ENCODE assay signal across 8 cellular contexts in the genomic region with DNA sequence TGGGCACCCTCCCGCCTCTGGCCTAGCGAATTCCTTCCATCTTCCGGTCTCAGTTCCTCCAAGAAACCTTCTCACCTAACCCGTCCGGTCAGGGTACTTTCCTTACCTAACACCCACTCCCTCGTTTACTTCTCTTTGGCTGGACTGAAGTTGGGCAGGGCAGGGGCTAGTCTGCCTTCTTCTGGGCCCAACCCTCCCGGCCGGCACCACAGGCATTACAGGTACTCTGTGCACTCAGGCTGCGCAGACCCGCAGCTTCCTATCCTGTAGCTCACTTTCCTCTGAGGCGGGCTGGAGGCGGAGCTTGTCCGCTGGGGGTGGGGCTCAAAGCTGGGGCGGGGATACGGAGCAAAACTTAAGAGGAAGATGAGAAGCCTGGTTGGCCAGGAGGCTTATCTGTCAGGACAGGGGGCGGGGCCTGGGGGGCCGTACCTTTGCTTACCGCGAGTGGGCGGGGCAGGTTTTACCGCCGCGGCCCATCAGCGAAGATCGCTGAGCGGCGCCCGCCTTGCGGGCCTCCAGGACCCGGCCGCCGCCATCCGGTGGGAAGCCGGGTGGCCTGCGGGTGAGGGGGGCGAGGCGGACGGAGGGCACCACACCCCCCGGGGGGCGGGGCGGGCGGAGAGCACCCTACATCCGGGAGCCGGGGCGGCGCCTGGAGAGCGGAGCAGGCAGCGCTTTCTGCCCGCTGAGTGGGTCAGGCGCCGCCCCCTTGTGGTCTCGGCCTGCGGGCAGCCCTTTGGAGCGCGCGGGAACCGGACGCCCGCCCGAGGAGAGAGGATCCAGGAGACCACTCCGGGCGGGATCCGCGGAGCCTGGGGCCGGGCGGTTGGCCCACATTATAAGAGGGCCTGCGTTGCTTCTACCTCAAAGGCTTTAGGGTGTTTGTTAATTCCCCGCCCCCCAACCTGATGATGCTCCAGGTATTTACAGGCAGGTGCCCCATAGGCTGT. TPM values are rescaled to one million over a fixed set of nuclear protein-coding genes. Genes with fewer than 3 reads are reported as not detected.
DNase-seq lines count a peak whose midpoint lies in the region; ATAC-seq and TF ChIP-seq lines count a peak whose summit lies in the region.

No MANE protein-coding gene starts in this region.

- H3K36me3 ChIP-seq in OCI-LY1 (ENCODE audit: insufficient read depth, low read length) (no peaks in the 10 kb centered on the region), mucosa of descending colon (ENCODE audit: low read depth) (no peaks in the 10 kb centered on the region)

- TF ChIP-seq CTCF in OCI-LY1 (IDR thresholded peaks at IDR 0.05; ENCODE audit: low read length): no peak; the same call in 1 of the 2 replicates
- TF ChIP-seq CTCF in epithelial cell of proximal tubule (conservative IDR thresholded peaks at IDR 0.05; ENCODE audit: low read depth, low read length): peak; percentile 44
- TF ChIP-seq CTCF in mucosa of descending colon (IDR thresholded peaks at IDR 0.05): peak; percentile 37

- intact Hi-C loops in mucosa of descending colon (cut with DNase I, micrococcal nuclease): no loop called here

- peak overlapping the region; percentile 50 for H3K9ac ChIP-seq in OCI-LY1 (ENCODE audit: low read length)

- H3K4me3 ChIP-seq in OCI-LY1 (ENCODE audit: low read depth, low read length, poor library complexity, severe bottlenecking) (peak overlapping the region; percentile 63), epithelial cell of proximal tubule (ENCODE audit: low read depth, low read length) (peak overlapping the region; percentile 84), mucosa of descending colon (peak overlapping the region; percentile 25)

- peaks cover 10% of the 10 kb centered on the region for H3K4me1 ChIP-seq in OCI-LY1 (ENCODE audit: insufficient read depth, low read length, severe bottlenecking)
- H3K4me1 ChIP-seq in mucosa of descending colon (ENCODE audit: low read depth): peaks cover 5% of the 10 kb centered on the region

- H3K79me2 ChIP-seq in OCI-LY1 (ENCODE audit: insufficient read depth, low read length): no peaks in the 10 kb centered on the region

- ATAC-seq in GM21515 (IDR thresholded peaks at IDR 0.05; ENCODE audit: unreplicated experiment): peak; percentile 96
- peak; percentile 98 for ATAC-seq in mucosa of descending colon

- DNase-seq in DMS 273 (lab: John Stamatoyannopoulos, UW; ENCODE audit: unreplicated experiment): peak; percentile 98
- peak; percentile 61 for DNase-seq in HuH-7.5 (ENCODE audit: low spot score)
- DNase-seq in activated T-cell treated with anti-CD3 and anti-CD28 coated beads for 24 hours (ENCODE audit: low read depth): peak; percentile 97
- DNase-seq in epithelial cell of proximal tubule (ENCODE audit: low read depth): peak; percentile 72
- peak; percentile 99 to 100 (median 99) for DNase-seq in mucosa of descending colon
- DNase-seq in stimulated activated CD8-positive, alpha-beta memory T cell treated with anti-CD3 and anti-CD28 coated beads, Interleukin-4, amount 100 ng/mL, for 1 hour (ENCODE audit: low read depth in 2 of 2, low spot score in 1 of 2): peak; percentile 94 to 97

- H2AFZ ChIP-seq in OCI-LY1 (ENCODE audit: low read length): peak overlapping the region; percentile 60; the same call in 1 of the 2 replicates

- no peak overlapping the region for H3K27ac ChIP-seq in OCI-LY1 (ENCODE audit: low read depth, low read length, poor library complexity, severe bottlenecking)

- H3F3A ChIP-seq in OCI-LY1 (ENCODE audit: insufficient read depth, low read length): no peaks in the 10 kb centered on the region

- H3K9me2 ChIP-seq in OCI-LY1 (ENCODE audit: low read depth, low read length): no peaks in the 10 kb centered on the region

- H4K20me1 ChIP-seq in OCI-LY1 (ENCODE audit: insufficient read depth, low read length): no peaks in the 10 kb centered on the region

- peak overlapping the region; percentile 75 for H3K4me2 ChIP-seq in OCI-LY1 (ENCODE audit: low read length)

- H3K9me3 ChIP-seq in OCI-LY1 (ENCODE audit: low read length) (no peaks in the 10 kb centered on the region), mucosa of descending colon (no peaks in the 10 kb centered on the region)

- H3K27me3 ChIP-seq in OCI-LY1 (ENCODE audit: insufficient read depth, low read length): no peaks in the 10 kb centered on the region

RNA-seq across cellular contexts. Expression of gene ZNF648, which starts 31.9 kb away (rescaled TPM):
- total RNA-seq in epithelial cell of proximal tubule: not detected in 2 replicates
- total RNA-seq in mucosa of descending colon: under 1 TPM in 1 of 3 donors, not detected in 2; 0.07 TPM

Comparison
In these comparisons a context has a peak if more than half of its experiments do, and no peak if none do; other contexts are left out.
1. H3K4me3 ChIP-seq: peak in every context shown above with its lines; median percentile 84 in epithelial cell of proximal tubule; 63 in OCI-LY1; 25 in mucosa of descending colon.